1 cellular context compared by ENCODE assay signal in genomic region chr15:84697353-84697990, GRCh38.
TF ChIP-seq lines count a peak whose summit lies in the region.

No MANE protein-coding gene starts in this region.

TF ChIP-seq in GM12878, 131 proteins besides CTCF, POLR2A, EP300 and RAD21:
- TF ChIP-seq JUND (IDR thresholded peaks at IDR 0.05; ENCODE audit: low read depth, low read length) (no peak), RUNX3 (IDR thresholded peaks at IDR 0.05; ENCODE audit: low read length) (peak; percentile 44; the same call in 1 of the 2 replicates)
